In genomic region chr22:45309422-45310227, GRCh38 we compare ENCODE assay signal across 1 cellular context.
TF ChIP-seq lines count a peak whose summit lies in the region.

TSS of gene FAM118A (plus strand) at chr22:45309934. CDS start at chr22:45322380, 12,446 bp downstream.

TF ChIP-seq in K562, 482 proteins besides CTCF, POLR2A, EP300 and RAD21 (continued from another document and continues in another):
- TF ChIP-seq, protein P1, sequence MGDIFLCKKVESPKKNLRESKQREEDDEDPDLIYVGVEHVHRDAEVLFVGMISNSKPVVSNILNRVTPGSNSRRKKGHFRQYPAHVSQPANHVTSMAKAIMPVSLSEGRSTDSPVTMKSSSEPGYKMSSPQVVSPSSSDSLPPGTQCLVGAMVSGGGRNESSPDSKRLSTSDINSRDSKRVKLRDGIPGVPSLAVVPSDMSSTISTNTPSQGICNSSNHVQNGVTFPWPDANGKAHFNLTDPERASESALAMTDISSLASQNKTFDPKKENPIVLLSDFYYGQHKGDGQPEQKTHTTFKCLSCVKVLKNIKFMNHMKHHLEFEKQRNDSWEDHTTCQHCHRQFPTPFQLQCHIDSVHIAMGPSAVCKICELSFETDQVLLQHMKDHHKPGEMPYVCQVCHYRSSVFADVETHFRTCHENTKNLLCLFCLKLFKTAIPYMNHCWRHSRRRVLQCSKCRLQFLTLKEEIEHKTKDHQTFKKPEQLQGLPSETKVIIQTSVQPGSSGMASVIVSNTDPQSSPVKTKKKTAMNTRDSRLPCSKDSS (IDR thresholded peaks at IDR 0.05; ENCODE audit: low read depth, partially characterized antibody) = no peak
- TF ChIP-seq HNRNPL (IDR thresholded peaks at IDR 0.05; ENCODE audit: low read depth, low read length) = no peak
- peak; percentile 59; the same call in 1 of the 2 replicates for TF ChIP-seq MXI1 (IDR thresholded peaks at IDR 0.05; ENCODE audit: low read depth, low read length)
- TF ChIP-seq SRSF9 (IDR thresholded peaks at IDR 0.05; ENCODE audit: borderline replicate concordance, low read depth, low read length) = no peak
- TF ChIP-seq BRF1 (IDR thresholded peaks at IDR 0.05; ENCODE audit: borderline replicate concordance, extremely low read depth, insufficient read length) = no peak
- no peak for TF ChIP-seq POLR3G (IDR thresholded peaks at IDR 0.05; ENCODE audit: extremely low read depth, insufficient read length, insufficient replicate concordance)
- no peak for TF ChIP-seq ILK (tag; IDR thresholded peaks at IDR 0.05; ENCODE audit: borderline replicate concordance, low read depth)
- TF ChIP-seq ARID1B (IDR thresholded peaks at IDR 0.05) = 0 out of 2 replicates have a peak, but pooled peaks have one; percentile 16
- no peak for TF ChIP-seq EWSR1 (IDR thresholded peaks at IDR 0.05; ENCODE audit: borderline replicate concordance, low read depth, partially characterized antibody)
- TF ChIP-seq, protein P2, sequence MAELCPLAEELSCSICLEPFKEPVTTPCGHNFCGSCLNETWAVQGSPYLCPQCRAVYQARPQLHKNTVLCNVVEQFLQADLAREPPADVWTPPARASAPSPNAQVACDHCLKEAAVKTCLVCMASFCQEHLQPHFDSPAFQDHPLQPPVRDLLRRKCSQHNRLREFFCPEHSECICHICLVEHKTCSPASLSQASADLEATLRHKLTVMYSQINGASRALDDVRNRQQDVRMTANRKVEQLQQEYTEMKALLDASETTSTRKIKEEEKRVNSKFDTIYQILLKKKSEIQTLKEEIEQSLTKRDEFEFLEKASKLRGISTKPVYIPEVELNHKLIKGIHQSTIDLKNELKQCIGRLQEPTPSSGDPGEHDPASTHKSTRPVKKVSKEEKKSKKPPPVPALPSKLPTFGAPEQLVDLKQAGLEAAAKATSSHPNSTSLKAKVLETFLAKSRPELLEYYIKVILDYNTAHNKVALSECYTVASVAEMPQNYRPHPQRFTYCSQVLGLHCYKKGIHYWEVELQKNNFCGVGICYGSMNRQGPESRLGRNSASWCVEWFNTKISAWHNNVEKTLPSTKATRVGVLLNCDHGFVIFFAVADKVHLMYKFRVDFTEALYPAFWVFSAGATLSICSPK (IDR thresholded peaks at IDR 0.05; ENCODE audit: borderline replicate concordance) = no peak
- no peak for TF ChIP-seq ZNF175 (CRISPR knock-in tag; IDR thresholded peaks at IDR 0.05; ENCODE audit: low read depth)
- TF ChIP-seq RFX5 (IDR thresholded peaks at IDR 0.05; ENCODE audit: low read depth, low read length) = no peak
- no peak for TF ChIP-seq ZNF212 (CRISPR knock-in tag; IDR thresholded peaks at IDR 0.05)
- no peak for TF ChIP-seq LEF1 (IDR thresholded peaks at IDR 0.05)
- TF ChIP-seq, protein P3, sequence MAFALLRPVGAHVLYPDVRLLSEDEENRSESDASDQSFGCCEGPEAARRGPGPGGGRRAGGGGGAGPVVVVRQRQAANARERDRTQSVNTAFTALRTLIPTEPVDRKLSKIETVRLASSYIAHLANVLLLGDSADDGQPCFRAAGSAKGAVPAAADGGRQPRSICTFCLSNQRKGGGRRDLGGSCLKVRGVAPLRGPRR (CRISPR knock-in tag; IDR thresholded peaks at IDR 0.05) = no peak
- TF ChIP-seq SIN3B (IDR thresholded peaks at IDR 0.05; ENCODE audit: low read depth) = 0 out of 2 replicates have a peak, but pooled peaks have one; percentile 66
- TF ChIP-seq RBM39 (optimal IDR thresholded peaks at IDR 0.05; ENCODE audit: low read depth, low read length) = no peak
- TF ChIP-seq ZNF282 (CRISPR knock-in tag; IDR thresholded peaks at IDR 0.05) = no peak
- TF ChIP-seq BMI1 (IDR thresholded peaks at IDR 0.05; ENCODE audit: low read length) = no peak
- no peak for TF ChIP-seq XRCC4 (IDR thresholded peaks at IDR 0.05; ENCODE audit: extremely low read depth, insufficient read depth, insufficient read length)
- TF ChIP-seq BCOR (IDR thresholded peaks at IDR 0.05) = no peak
- TF ChIP-seq ZC3H11A (IDR thresholded peaks at IDR 0.05; ENCODE audit: low read depth, low read length) = 0 out of 2 replicates have a peak, but pooled peaks have one; percentile 22
- no peak for TF ChIP-seq ZBTB43 (CRISPR knock-in tag; IDR thresholded peaks at IDR 0.05)
- TF ChIP-seq, protein P4, sequence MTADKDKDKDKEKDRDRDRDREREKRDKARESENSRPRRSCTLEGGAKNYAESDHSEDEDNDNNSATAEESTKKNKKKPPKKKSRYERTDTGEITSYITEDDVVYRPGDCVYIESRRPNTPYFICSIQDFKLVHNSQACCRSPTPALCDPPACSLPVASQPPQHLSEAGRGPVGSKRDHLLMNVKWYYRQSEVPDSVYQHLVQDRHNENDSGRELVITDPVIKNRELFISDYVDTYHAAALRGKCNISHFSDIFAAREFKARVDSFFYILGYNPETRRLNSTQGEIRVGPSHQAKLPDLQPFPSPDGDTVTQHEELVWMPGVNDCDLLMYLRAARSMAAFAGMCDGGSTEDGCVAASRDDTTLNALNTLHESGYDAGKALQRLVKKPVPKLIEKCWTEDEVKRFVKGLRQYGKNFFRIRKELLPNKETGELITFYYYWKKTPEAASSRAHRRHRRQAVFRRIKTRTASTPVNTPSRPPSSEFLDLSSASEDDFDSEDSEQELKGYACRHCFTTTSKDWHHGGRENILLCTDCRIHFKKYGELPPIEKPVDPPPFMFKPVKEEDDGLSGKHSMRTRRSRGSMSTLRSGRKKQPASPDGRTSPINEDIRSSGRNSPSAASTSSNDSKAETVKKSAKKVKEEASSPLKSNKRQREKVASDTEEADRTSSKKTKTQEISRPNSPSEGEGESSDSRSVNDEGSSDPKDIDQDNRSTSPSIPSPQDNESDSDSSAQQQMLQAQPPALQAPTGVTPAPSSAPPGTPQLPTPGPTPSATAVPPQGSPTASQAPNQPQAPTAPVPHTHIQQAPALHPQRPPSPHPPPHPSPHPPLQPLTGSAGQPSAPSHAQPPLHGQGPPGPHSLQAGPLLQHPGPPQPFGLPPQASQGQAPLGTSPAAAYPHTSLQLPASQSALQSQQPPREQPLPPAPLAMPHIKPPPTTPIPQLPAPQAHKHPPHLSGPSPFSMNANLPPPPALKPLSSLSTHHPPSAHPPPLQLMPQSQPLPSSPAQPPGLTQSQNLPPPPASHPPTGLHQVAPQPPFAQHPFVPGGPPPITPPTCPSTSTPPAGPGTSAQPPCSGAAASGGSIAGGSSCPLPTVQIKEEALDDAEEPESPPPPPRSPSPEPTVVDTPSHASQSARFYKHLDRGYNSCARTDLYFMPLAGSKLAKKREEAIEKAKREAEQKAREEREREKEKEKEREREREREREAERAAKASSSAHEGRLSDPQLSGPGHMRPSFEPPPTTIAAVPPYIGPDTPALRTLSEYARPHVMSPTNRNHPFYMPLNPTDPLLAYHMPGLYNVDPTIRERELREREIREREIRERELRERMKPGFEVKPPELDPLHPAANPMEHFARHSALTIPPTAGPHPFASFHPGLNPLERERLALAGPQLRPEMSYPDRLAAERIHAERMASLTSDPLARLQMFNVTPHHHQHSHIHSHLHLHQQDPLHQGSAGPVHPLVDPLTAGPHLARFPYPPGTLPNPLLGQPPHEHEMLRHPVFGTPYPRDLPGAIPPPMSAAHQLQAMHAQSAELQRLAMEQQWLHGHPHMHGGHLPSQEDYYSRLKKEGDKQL (CRISPR knock-in tag; IDR thresholded peaks at IDR 0.05; ENCODE audit: borderline replicate concordance) = no peak
- TF ChIP-seq PTRF (tag; IDR thresholded peaks at IDR 0.05) = no peak
- no peak for TF ChIP-seq ETS2 (tag; IDR thresholded peaks at IDR 0.05; ENCODE audit: borderline replicate concordance, poor library complexity, severe bottlenecking)
- TF ChIP-seq TCF7 (IDR thresholded peaks at IDR 0.05; ENCODE audit: borderline replicate concordance) = no peak
- no peak for TF ChIP-seq ZNF3 (CRISPR knock-in tag; IDR thresholded peaks at IDR 0.05)
- no peak for TF ChIP-seq HNRNPK (IDR thresholded peaks at IDR 0.05; ENCODE audit: low read depth, low read length, poor library complexity, severe bottlenecking)
- no peak for TF ChIP-seq FOXP4 (CRISPR knock-in tag; IDR thresholded peaks at IDR 0.05; ENCODE audit: borderline replicate concordance)
- TF ChIP-seq ZNF431 (CRISPR knock-in tag; IDR thresholded peaks at IDR 0.05) = no peak; the same call in 1 of the 2 replicates
- no peak for TF ChIP-seq ARNT (IDR thresholded peaks at IDR 0.05)
- no peak for TF ChIP-seq TFAM (CRISPR knock-in tag; conservative IDR thresholded peaks at IDR 0.05)
- TF ChIP-seq, protein P5, sequence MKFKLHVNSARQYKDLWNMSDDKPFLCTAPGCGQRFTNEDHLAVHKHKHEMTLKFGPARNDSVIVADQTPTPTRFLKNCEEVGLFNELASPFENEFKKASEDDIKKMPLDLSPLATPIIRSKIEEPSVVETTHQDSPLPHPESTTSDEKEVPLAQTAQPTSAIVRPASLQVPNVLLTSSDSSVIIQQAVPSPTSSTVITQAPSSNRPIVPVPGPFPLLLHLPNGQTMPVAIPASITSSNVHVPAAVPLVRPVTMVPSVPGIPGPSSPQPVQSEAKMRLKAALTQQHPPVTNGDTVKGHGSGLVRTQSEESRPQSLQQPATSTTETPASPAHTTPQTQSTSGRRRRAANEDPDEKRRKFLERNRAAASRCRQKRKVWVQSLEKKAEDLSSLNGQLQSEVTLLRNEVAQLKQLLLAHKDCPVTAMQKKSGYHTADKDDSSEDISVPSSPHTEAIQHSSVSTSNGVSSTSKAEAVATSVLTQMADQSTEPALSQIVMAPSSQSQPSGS (CRISPR knock-in tag; IDR thresholded peaks at IDR 0.05) = no peak
- TF ChIP-seq ZBTB49 (CRISPR knock-in tag; IDR thresholded peaks at IDR 0.05; ENCODE audit: borderline replicate concordance) = no peak
- no peak for TF ChIP-seq TFE3 (CRISPR knock-in tag; IDR thresholded peaks at IDR 0.05)
- TF ChIP-seq EHMT2 (IDR thresholded peaks at IDR 0.05) = no peak
- TF ChIP-seq CGGBP1 (CRISPR knock-in tag; IDR thresholded peaks at IDR 0.05) = no peak
- no peak for TF ChIP-seq HES1 (IDR thresholded peaks at IDR 0.05; ENCODE audit: low read depth)
- no peak for TF ChIP-seq ZNF311 (CRISPR knock-in tag; IDR thresholded peaks at IDR 0.05)
- no peak for TF ChIP-seq ZNF274 (IDR thresholded peaks at IDR 0.05; ENCODE audit: borderline replicate concordance, low read depth, low read length)
- no peak for TF ChIP-seq PRPF4 (IDR thresholded peaks at IDR 0.05; ENCODE audit: insufficient read depth, low read depth, low read length, poor library complexity, severe bottlenecking)
- peak; percentile 51 for TF ChIP-seq RBM25 (IDR thresholded peaks at IDR 0.05; ENCODE audit: low read depth, low read length, severe bottlenecking)
- no peak for TF ChIP-seq LCOR (CRISPR knock-in tag; IDR thresholded peaks at IDR 0.05)
- no peak for TF ChIP-seq CREBBP (IDR thresholded peaks at IDR 0.05; ENCODE audit: low read depth, low read length)
- TF ChIP-seq HNRNPH1 (optimal IDR thresholded peaks at IDR 0.05; ENCODE audit: low read depth, low read length) = no peak
- TF ChIP-seq KLF16 (IDR thresholded peaks at IDR 0.05) = no peak
